15 cellular contexts compared by ENCODE assay signal in the genomic region with DNA sequence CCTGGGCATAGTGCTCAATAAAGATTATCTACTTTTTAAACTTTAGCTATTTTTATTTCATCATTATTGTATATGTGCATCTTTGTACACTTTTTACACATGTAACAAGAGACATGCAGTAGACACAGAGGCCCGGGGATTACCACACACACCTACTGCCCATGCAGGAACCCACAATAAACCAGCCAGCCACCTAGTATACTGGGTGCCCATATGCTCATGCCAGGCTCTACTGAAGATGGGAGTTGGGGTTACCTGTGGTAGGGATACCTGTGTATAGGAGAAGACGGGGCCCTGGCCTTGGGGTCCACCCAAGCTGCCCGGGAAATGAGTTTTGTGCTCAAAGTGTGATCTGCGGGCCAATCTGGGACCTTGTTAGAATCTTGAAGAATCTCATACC. TPM values are rescaled to one million over a fixed set of nuclear protein-coding genes. Genes with fewer than 3 reads are reported as not detected.
A peak's percentile ranks its signal among the peaks of the same experiment; 100 is the strongest.
DNase-seq lines count a peak whose midpoint lies in the region; ATAC-seq, FAIRE-seq and TF ChIP-seq lines count a peak whose summit lies in the region.
"Had no signal": no experiment of that assay in that cellular context is flagged by ENCODE, and none has a peak within 500 bp of the region (broad histone marks: within the 10 kb centered on the region; RNA-seq: fewer than 3 reads in every experiment).

No MANE protein-coding gene starts in this region.

- H3K4me2 ChIP-seq in keratinocyte (ENCODE audit: control insufficient read depth, extremely low read depth, insufficient read depth, low read depth, low read length) = no peak overlapping the region

- dilution Hi-C loops in keratinocyte (cut with MboI; ENCODE audit: extremely low pct_ligation_motif_present, low sequenced_read_pairs) = no loop called here

- H3K9me1 ChIP-seq in keratinocyte (ENCODE audit: control insufficient read depth, extremely low read depth, insufficient read depth, low read length) = no peaks in the 10 kb centered on the region

- ATAC-seq in GM18873 (IDR thresholded peaks at IDR 0.05; ENCODE audit: low FRiP score, unreplicated experiment) = no peak

- intact Hi-C loops in stomach (cut with DNase I; ENCODE audit: low total_unique reads) = no loop called here

- H3K36me3 ChIP-seq in keratinocyte (ENCODE audit: control insufficient read depth in 2 of 2, extremely low read depth in 1 of 2, insufficient read depth in 2 of 2, low read length in 2 of 2) (no peaks in the 10 kb centered on the region), stomach (no peaks in the 10 kb centered on the region)
- H3K36me3 ChIP-seq: BLaER1 had no signal

- H2AFZ ChIP-seq in keratinocyte (ENCODE audit: control insufficient read depth, low read length) = no peak overlapping the region

- no peaks in the 10 kb centered on the region for H4K20me1 ChIP-seq in keratinocyte (ENCODE audit: control insufficient read depth, extremely low read depth, insufficient read depth, low read length)
- H4K20me1 ChIP-seq: BLaER1 had no signal

- 48 to 72% (median 55%) methylated on average over 4 of the region's 4 CpGs for WGBS in stomach, 5 donors

- H3K4me1 ChIP-seq in keratinocyte (ENCODE audit: control insufficient read depth, extremely low read depth, insufficient read depth, low read length) (peaks cover 45% of the 10 kb centered on the region), stomach (peaks cover 0 to 46% (median 4%) of the 10 kb centered on the region in 4 donors)

- H3K27me3 ChIP-seq in keratinocyte (ENCODE audit: control insufficient read depth, extremely low read depth, insufficient read depth, low read length) (no peaks in the 10 kb centered on the region), stomach (peaks cover 0 to 10% (median 0%) of the 10 kb centered on the region in 3 donors)
- H3K27me3 ChIP-seq: BLaER1 had no signal

- H3K4me3 ChIP-seq in NB4 (ENCODE audit: low read depth, low read length) (peak overlapping the region; percentile 73), keratinocyte (ENCODE audit: control insufficient read depth in 2 of 3, extremely low read depth in 1 of 3, insufficient read depth in 2 of 3, low read depth in 1 of 3, low read length in 3 of 3) (no peak overlapping the region), stomach (no peak overlapping the region)
- H3K4me3 ChIP-seq: BLaER1 had no signal

- TF ChIP-seq CTCF in NB4 (IDR thresholded peaks at IDR 0.05; ENCODE audit: low read depth, low read length) (no peak), keratinocyte (optimal IDR thresholded peaks at IDR 0.05 in 1 of 3, IDR thresholded peaks at IDR 0.05 in 1 of 3, conservative IDR thresholded peaks at IDR 0.05 in 1 of 3; ENCODE audit: extremely low read depth in 1 of 3, insufficient read depth in 2 of 3, low read length in 3 of 3) (no peak), stomach (IDR thresholded peaks at IDR 0.05) (no peak)

- H3K79me2 ChIP-seq in keratinocyte (ENCODE audit: control insufficient read depth, insufficient read depth, low read length) = no peaks in the 10 kb centered on the region

- DNase-seq in GF-D8 (lab: John Stamatoyannopoulos, UW) (peak; percentile 35), NB4 (ENCODE audit: low read depth) (no peak), keratinocyte (ENCODE audit: low read depth, low spot score) (no peak), stomach (peak; percentile 21), caudate nucleus (lab: John Stamatoyannopoulos, UW) (no peak), UCSD-AML1 (lab: John Stamatoyannopoulos, UW; ENCODE audit: unreplicated experiment) (no peak)
- DNase-seq: HCEC 1CT, NCI-H1092, NCI-H2107, NCI-H446 treated with DMSO at 0.1 percent for 48 hours, NCI-H748 treated with DMSO at 0.1 percent for 48 hours, Right ventricle myocardium superior, SK-N-SH had no signal

- TF ChIP-seq POLR2A in NB4 (IDR thresholded peaks at IDR 0.05; ENCODE audit: extremely low read depth, insufficient read length) = no peak
- TF ChIP-seq POLR2A in stomach (IDR thresholded peaks at IDR 0.05) = no peak

- peak overlapping the region; percentile 87 for H3K27ac ChIP-seq in keratinocyte (ENCODE audit: control insufficient read depth, insufficient read depth, low read length)
- H3K27ac ChIP-seq in stomach = no peak overlapping the region
- H3K27ac ChIP-seq in caudate nucleus (ENCODE audit: low read depth, low read length) = no peak overlapping the region
- H3K27ac ChIP-seq: BLaER1 had no signal

- no peak overlapping the region for H3K9ac ChIP-seq in keratinocyte (ENCODE audit: control insufficient read depth, extremely low read depth, insufficient read depth, low read length)
- H3K9ac ChIP-seq: BLaER1, SK-N-SH had no signal

- FAIRE-seq in keratinocyte (lab: Jason Lieb, UNC) = no peak

- H3K9me3 ChIP-seq in keratinocyte (ENCODE audit: control insufficient read depth, low read depth, low read length) (no peaks in the 10 kb centered on the region), stomach (no peaks in the 10 kb centered on the region)
- H3K9me3 ChIP-seq: BLaER1, SK-N-SH had no signal

- TF ChIP-seq EP300 in stomach (IDR thresholded peaks at IDR 0.05) = no peak

RNA-seq across cellular contexts. Expression of gene P2RY2, which starts 31.2 kb away (rescaled TPM):
- 3.9 to 6.9 TPM (median 5.1 TPM) in 3 replicates for polyA plus RNA-seq in keratinocyte
- polyA plus RNA-seq in keratinocyte (2011; ENCODE audit: low read depth) = 1.7 TPM
- 2.4 and 2.8 TPM in 2 replicates for polyA plus RNA-seq in keratinocyte (2011; cell fraction: cytosol; rRNA removed)
- 3.9 and 4.0 TPM in 2 replicates for polyA plus RNA-seq in keratinocyte (2011; cell fraction: nucleus; rRNA removed)
- 2.1 and 7.0 TPM in 2 replicates for polyA plus RNA-seq in keratinocyte (2012; ENCODE audit: low replicate concordance)
- 4.4 to 18.0 TPM (median 7.1 TPM) in 3 replicates for polyA minus RNA-seq in keratinocyte
- polyA minus RNA-seq in keratinocyte (2011; cell fraction: cytosol; rRNA and poly(A)+ RNA removed) = 2.3 TPM
- 3.8 and 3.9 TPM in 2 replicates for polyA minus RNA-seq in keratinocyte (2011; cell fraction: nucleus; rRNA and poly(A)+ RNA removed)
- total RNA-seq in stomach = 10 to 100 TPM in 1 of 5 donors, 1 to 10 TPM in 2, not detected in 2; 1.0 to 13.3 (median 1.3) TPM
- polyA plus RNA-seq in stomach = 1 to 10 TPM in 1 of 3 donors, under 1 TPM in 1, not detected in 1; 0.81 to 4.7 TPM

RNA-seq across cellular contexts. Expression of gene FCHSD2, which starts 44.8 kb away (rescaled TPM):
- polyA plus RNA-seq in keratinocyte (11.6 to 16.2 TPM (median 14.2 TPM) in 3 replicates), stomach (1 to 10 TPM; 5.7 to 9.8 (median 9.6) TPM)
- polyA plus RNA-seq in keratinocyte (2011; ENCODE audit: low read depth) = 42.3 TPM
- 12.3 and 17.5 TPM in 2 replicates for polyA plus RNA-seq in keratinocyte (2011; cell fraction: cytosol; rRNA removed)
- 18.2 and 21.1 TPM in 2 replicates for polyA plus RNA-seq in keratinocyte (2011; cell fraction: nucleus; rRNA removed)
- polyA plus RNA-seq in keratinocyte (2012; ENCODE audit: low replicate concordance) = 11.2 and 12.1 TPM in 2 replicates
- 6.9 to 14.1 TPM (median 10.5 TPM) in 3 replicates for polyA minus RNA-seq in keratinocyte
- 14.8 TPM for polyA minus RNA-seq in keratinocyte (2011; cell fraction: cytosol; rRNA and poly(A)+ RNA removed)
- polyA minus RNA-seq in keratinocyte (2011; cell fraction: nucleus; rRNA and poly(A)+ RNA removed) = 9.6 and 16.4 TPM in 2 replicates
- total RNA-seq in stomach = 10 to 100 TPM; 11.6 to 64.3 (median 21.8) TPM

Comparison
In these comparisons a context has a peak if more than half of its experiments do, and no peak if none do; other contexts are left out.
1. DNase-seq: peak in GF-D8 (single experiment) and stomach (single experiment); none in NB4 (single experiment), keratinocyte (single experiment), caudate nucleus (0 of 61) and UCSD-AML1 (single experiment).